ENCODE assay signal across 10 cellular contexts in the genomic region with DNA sequence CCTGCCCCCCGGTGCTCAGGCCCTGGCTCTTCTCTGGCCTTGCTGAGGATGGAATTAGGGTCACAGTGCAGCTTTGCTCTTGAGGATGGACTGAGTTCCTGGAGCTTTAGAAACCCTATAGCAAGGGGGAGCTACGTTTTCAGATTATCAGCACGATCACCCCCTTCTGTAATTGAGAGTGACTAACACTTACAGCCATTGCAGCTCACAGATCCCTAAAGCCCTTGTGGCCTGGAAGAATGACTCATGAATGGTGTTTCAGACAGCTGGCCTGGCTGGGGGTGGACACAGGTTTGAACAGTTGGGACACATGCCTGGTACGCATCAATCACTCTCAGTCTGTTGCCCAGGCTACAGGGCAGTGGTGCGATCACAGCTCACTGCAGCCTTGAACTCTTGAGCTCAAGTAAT.
DNase-seq lines count a peak whose midpoint lies in the region; ATAC-seq and TF ChIP-seq lines count a peak whose summit lies in the region.
"Had no signal": no experiment of that assay in that cellular context is flagged by ENCODE, and none has a peak within 500 bp of the region (broad histone marks: within the 10 kb centered on the region; RNA-seq: fewer than 3 reads in every experiment).

No MANE protein-coding gene starts in this region.

- DNase-seq in ELR (ENCODE audit: low read depth): peak; percentile 86
- no peak for DNase-seq in esophagus squamous epithelium (lab: John Stamatoyannopoulos, UW)
- peak; percentile 86 to 93 for DNase-seq in psoas muscle
- DNase-seq in stimulated activated CD8-positive, alpha-beta memory T cell treated with anti-CD3 and anti-CD28 coated beads, Interleukin-4, amount 100 ng/mL, for 48 hours: no peak
- no peak for DNase-seq in NCI-H187 treated with DMSO at 0.1 percent for 48 hours (lab: John Stamatoyannopoulos, UW)
- no peak for DNase-seq in activated naive CD8-positive, alpha-beta T cell treated with anti-CD3 and anti-CD28 coated beads for 36 hours
- DNase-seq in DMS79 treated with DMSO at 0.1 percent for 48 hours (lab: John Stamatoyannopoulos, UW): no peak
- DNase-seq: activated CD4-positive, alpha-beta T cell treated with anti-CD3 and anti-CD28 coated beads, Interleukin-2, amount 10 ng/mL, durations not matched to agents 7 days and 5 days had no signal

- H3K9me3 ChIP-seq in esophagus squamous epithelium: no peaks in the 10 kb centered on the region
- H3K9me3 ChIP-seq in psoas muscle: no peaks in the 10 kb centered on the region

- no peaks in the 10 kb centered on the region for H3K9me3 Mint-ChIP-seq in activated naive CD8-positive, alpha-beta T cell treated with anti-CD3 and anti-CD28 coated beads for 36 hours
- H3K9me3 Mint-ChIP-seq: activated CD4-positive, alpha-beta T cell treated with anti-CD3 and anti-CD28 coated beads, Interleukin-2, amount 10 ng/mL, durations not matched to agents 7 days and 5 days had no signal

- intact Hi-C loops in esophagus squamous epithelium (cut with DNase I): no loop called here
- intact Hi-C loops in psoas muscle (cut with DNase I): loop anchor here in 1 of 2 donors (1.0 kb wide), 1 partner anchor 25 kb away; no protein-coding TSS in a partner anchor

- H3K4me3 Mint-ChIP-seq in activated naive CD8-positive, alpha-beta T cell treated with anti-CD3 and anti-CD28 coated beads for 36 hours: no peak overlapping the region
- H3K4me3 Mint-ChIP-seq: activated CD4-positive, alpha-beta T cell treated with anti-CD3 and anti-CD28 coated beads, Interleukin-2, amount 10 ng/mL, durations not matched to agents 7 days and 5 days; IgD-negative memory B cell had no signal

- H3K4me3 ChIP-seq in esophagus squamous epithelium (no peak overlapping the region), psoas muscle (peak overlapping the region; percentile 37)

- H3K27me3 ChIP-seq in esophagus squamous epithelium: no peaks in the 10 kb centered on the region
- H3K27me3 ChIP-seq in psoas muscle (ENCODE audit: insufficient read depth in 3 of 3, low read length in 2 of 3): no peaks in the 10 kb centered on the region

- H3K4me1 ChIP-seq in esophagus squamous epithelium: peaks cover 0 to 2% (median 0%) of the 10 kb centered on the region in 3 donors
- H3K4me1 ChIP-seq in psoas muscle: peaks cover 37% of the 10 kb centered on the region

- peaks cover 9% of the 10 kb centered on the region for H3K27me3 Mint-ChIP-seq in activated naive CD8-positive, alpha-beta T cell treated with anti-CD3 and anti-CD28 coated beads for 36 hours

- no peak overlapping the region for H3K27ac Mint-ChIP-seq in activated naive CD8-positive, alpha-beta T cell treated with anti-CD3 and anti-CD28 coated beads for 36 hours
- H3K27ac Mint-ChIP-seq: activated CD4-positive, alpha-beta T cell treated with anti-CD3 and anti-CD28 coated beads, Interleukin-2, amount 10 ng/mL, durations not matched to agents 7 days and 5 days; IgD-negative memory B cell had no signal

- no peak for TF ChIP-seq POLR2A in esophagus squamous epithelium (IDR thresholded peaks at IDR 0.05)

- 70 to 81% methylated on average over 3 to 5 of the region's 5 CpGs for WGBS in esophagus squamous epithelium, 2 donors
- 25 to 33% (median 29%) methylated on average over 4 to 5 of the region's 5 CpGs for WGBS in psoas muscle, 3 donors

- peak; percentile 88 to 92 (median 89) for ATAC-seq in psoas muscle

- peaks cover 1% of the 10 kb centered on the region for H3K36me3 Mint-ChIP-seq in activated naive CD8-positive, alpha-beta T cell treated with anti-CD3 and anti-CD28 coated beads for 36 hours
- H3K36me3 Mint-ChIP-seq: IgD-negative memory B cell had no signal

- TF ChIP-seq CTCF in esophagus squamous epithelium (IDR thresholded peaks at IDR 0.05) (no peak), psoas muscle (IDR thresholded peaks at IDR 0.05) (no peak)

- H3K27ac ChIP-seq in esophagus squamous epithelium (peak overlapping the region in 3 of 4 donors; percentile 6 to 45 (median 34)), psoas muscle (peak overlapping the region; percentile 94)

- no peaks in the 10 kb centered on the region for H3K36me3 ChIP-seq in esophagus squamous epithelium
- no peaks in the 10 kb centered on the region for H3K36me3 ChIP-seq in psoas muscle (ENCODE audit: insufficient read depth in 1 of 2, low read depth in 1 of 2)

- H3K4me1 Mint-ChIP-seq in activated naive CD8-positive, alpha-beta T cell treated with anti-CD3 and anti-CD28 coated beads for 36 hours: no peaks in the 10 kb centered on the region

TF ChIP-seq in PFSK-1, 5 proteins besides CTCF, POLR2A, EP300 and RAD21:
- TF ChIP-seq FOXP2 (optimal IDR thresholded peaks at IDR 0.05; ENCODE audit: borderline replicate concordance, extremely low read depth, extremely low read length, insufficient read depth): no peak
- TF ChIP-seq REST (IDR thresholded peaks at IDR 0.05; ENCODE audit: insufficient read depth in 1 of 2, low read depth in 2 of 2, low read length in 2 of 2): peak in 1 of 2 experiments; percentile 17; a peak in 1 of 4 replicates
- peak; percentile 60; the same call in 1 of the 2 replicates for TF ChIP-seq SIN3A (IDR thresholded peaks at IDR 0.05; ENCODE audit: borderline replicate concordance, insufficient read depth, low read length)
TF ChIP-seq in PFSK-1: peak in this region for 2.

Comparison
In these comparisons a context has a peak if more than half of its experiments do, and no peak if none do; other contexts are left out.
1. DNase-seq: peak in ELR (single experiment) and psoas muscle (2 of 2); none in esophagus squamous epithelium (single experiment), stimulated activated CD8-positive, alpha-beta memory T cell treated with anti-CD3 and anti-CD28 coated beads, Interleukin-4, amount 100 ng/mL, for 48 hours (single experiment), NCI-H187 treated with DMSO at 0.1 percent for 48 hours (single experiment), activated naive CD8-positive, alpha-beta T cell treated with anti-CD3 and anti-CD28 coated beads for 36 hours (single experiment) and DMS79 treated with DMSO at 0.1 percent for 48 hours (single experiment).